Comparison of ENCODE assay signal across 8 cellular contexts in the genomic region with DNA sequence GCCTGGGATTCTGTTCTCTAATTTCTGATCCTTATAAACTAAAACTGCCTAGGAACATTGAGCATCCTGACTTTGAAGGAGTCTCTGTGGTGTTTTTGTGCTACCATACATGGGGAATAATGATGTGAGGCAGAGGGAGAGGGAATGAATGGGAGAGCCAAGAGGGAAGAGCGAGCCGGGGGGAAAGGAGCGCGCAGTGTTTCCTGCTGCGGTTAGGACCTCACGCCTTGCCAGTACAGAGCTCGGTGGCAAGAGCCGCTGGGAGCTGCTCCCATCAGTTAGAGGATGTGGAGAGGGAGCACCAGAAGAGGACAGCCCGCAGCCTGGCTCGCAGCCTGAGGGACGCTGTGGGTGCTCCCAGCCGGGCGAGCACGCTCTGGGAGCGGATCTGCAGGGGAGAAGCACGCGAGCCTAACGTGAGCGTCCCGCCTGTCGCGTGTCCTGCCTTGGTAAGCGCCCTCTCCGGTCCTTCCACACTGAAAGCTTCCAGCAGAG.
DNase-seq lines count a peak whose midpoint lies in the region; ATAC-seq and TF ChIP-seq lines count a peak whose summit lies in the region.

No MANE protein-coding gene starts in this region.

- DNase-seq in NCI-H1417 (lab: John Stamatoyannopoulos, UW) (peak in 2 of 3 experiments; percentile 60 to 74), NCI-H1417 treated with DMSO at 0.1 percent for 48 hours (lab: John Stamatoyannopoulos, UW) (no peak), SK-N-DZ (ENCODE audit: low spot score) (peak; percentile 26), natural killer cell (no peak), mesenteric fat pad (ENCODE audit: low spot score) (no peak)

- intact Hi-C loops in natural killer cell (cut with micrococcal nuclease) = loop anchor here (10.0 kb wide), 1 partner anchor 697 kb away; no protein-coding TSS in a partner anchor

- peak overlapping the region; percentile 22 to 39 for H3K4me3 ChIP-seq in esophagus (ENCODE audit: low read depth in 1 of 2, low read length in 2 of 2)

- WGBS in esophagus, 2 donors = 6 to 26% methylated on average over 19 to 24 of the region's 24 CpGs

- H3K36me3 ChIP-seq in esophagus (ENCODE audit: control insufficient read depth in 2 of 2, insufficient read depth in 2 of 2, low read length in 1 of 2) = no peaks in the 10 kb centered on the region

- H3K27me3 ChIP-seq in esophagus (ENCODE audit: control insufficient read depth in 1 of 2, insufficient read depth in 2 of 2, low read length in 2 of 2) = peaks cover 0 to 3% of the 10 kb centered on the region in 2 donors

- no peak for TF ChIP-seq CTCF in natural killer cell (IDR thresholded peaks at IDR 0.05)

- ATAC-seq in HG02852 (IDR thresholded peaks at IDR 0.05; ENCODE audit: unreplicated experiment) = peak; percentile 0
- peak in 1 of 3 donors; percentile 9 for ATAC-seq in natural killer cell
- no peak for ATAC-seq in GM18858 (IDR thresholded peaks at IDR 0.05; ENCODE audit: unreplicated experiment)

- no peaks in the 10 kb centered on the region for H3K36me3 Mint-ChIP-seq in natural killer cell

- peaks cover 25 to 46% of the 10 kb centered on the region in 2 donors for H3K27me3 Mint-ChIP-seq in natural killer cell (ENCODE audit: low read depth in 2 of 2)

- peak overlapping the region; percentile 6 to 77 for H3K27ac ChIP-seq in esophagus (ENCODE audit: low read depth in 2 of 2, low read length in 1 of 2)

- peak overlapping the region; percentile 72 for H3K4me3 Mint-ChIP-seq in natural killer cell

- no peaks in the 10 kb centered on the region for H3K9me3 Mint-ChIP-seq in natural killer cell

- peak overlapping the region; percentile 46 to 80 for H3K27ac Mint-ChIP-seq in natural killer cell

- H3K4me1 ChIP-seq in esophagus (ENCODE audit: control insufficient read depth in 2 of 2, insufficient read depth in 2 of 2, low read length in 1 of 2) = peaks cover 4 to 6% of the 10 kb centered on the region in 2 donors

- H3K4me1 Mint-ChIP-seq in natural killer cell = peaks cover 67 to 68% of the 10 kb centered on the region in 2 donors

- H3K9me3 ChIP-seq in esophagus (ENCODE audit: control insufficient read depth in 2 of 2, insufficient read depth in 1 of 2, low read depth in 1 of 2, low read length in 1 of 2) = no peaks in the 10 kb centered on the region

Comparison
In these comparisons a context has a peak if more than half of its experiments do, and no peak if none do; other contexts are left out.
1. DNase-seq: peak in NCI-H1417 (2 of 3) and SK-N-DZ (single experiment); none in NCI-H1417 treated with DMSO at 0.1 percent for 48 hours (single experiment), natural killer cell (single experiment) and mesenteric fat pad (single experiment).